1 cellular context compared by ENCODE assay signal in genomic region chr1:157368363-157368762, GRCh38.
A peak's percentile ranks its signal among the peaks of the same experiment; 100 is the strongest.
TF ChIP-seq lines count a peak whose summit lies in the region.

No MANE protein-coding gene starts in this region.

TF ChIP-seq in H1, 55 proteins besides CTCF, POLR2A, EP300 and RAD21:
- TF ChIP-seq YY1 (IDR thresholded peaks at IDR 0.05; ENCODE audit: low read depth, low read length) = 0 out of 2 replicates have a peak, but pooled peaks have one; percentile 32
- peak; percentile 90 for TF ChIP-seq TEAD4 (IDR thresholded peaks at IDR 0.05; ENCODE audit: low read depth, low read length)
- TF ChIP-seq BCL11A (IDR thresholded peaks at IDR 0.05; ENCODE audit: low read depth in 2 of 2, low read length in 2 of 2) = no peak
- no peak for TF ChIP-seq SIX5 (IDR thresholded peaks at IDR 0.05; ENCODE audit: low read depth, low read length)
- 0 out of 4 replicates have a peak, but pooled peaks of 1 of the 2 experiments have one; percentile 46 for TF ChIP-seq SIN3A (conservative IDR thresholded peaks at IDR 0.05 in 1 of 2, IDR thresholded peaks at IDR 0.05 in 1 of 2; ENCODE audit: low read depth in 1 of 2, low read length in 2 of 2)
